ENCODE assay signal across 14 cellular contexts in the genomic region with DNA sequence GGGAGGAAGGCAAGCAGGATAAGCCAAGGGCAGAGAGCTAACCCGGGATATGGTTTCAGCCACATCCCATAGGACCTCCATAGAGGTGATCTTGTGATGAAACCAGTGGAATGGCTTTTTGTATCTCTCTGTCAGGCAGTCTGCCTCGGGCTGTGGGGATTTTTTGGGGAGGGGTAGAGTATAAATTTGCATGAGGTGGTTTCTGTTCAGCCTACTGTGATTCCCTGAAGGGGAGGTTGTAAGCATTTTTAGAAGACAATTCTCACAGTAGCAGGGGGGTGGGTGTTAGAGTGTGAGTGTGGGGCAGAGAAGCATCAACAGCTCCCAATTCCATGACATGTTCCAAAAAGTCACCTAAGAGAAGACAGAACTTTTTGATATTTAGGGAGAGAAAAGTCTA. TPM values are rescaled to one million over a fixed set of nuclear protein-coding genes. Genes with fewer than 3 reads are reported as not detected.
A peak's percentile ranks its signal among the peaks of the same experiment; 100 is the strongest.
DNase-seq lines count a peak whose midpoint lies in the region; ATAC-seq, FAIRE-seq and TF ChIP-seq lines count a peak whose summit lies in the region.
"Had no signal": no experiment of that assay in that cellular context is flagged by ENCODE, and none has a peak within 500 bp of the region (broad histone marks: within the 10 kb centered on the region; RNA-seq: fewer than 3 reads in every experiment).

No MANE protein-coding gene starts in this region.

- peaks cover 15% of the 10 kb centered on the region for H3K4me1 ChIP-seq in PC-3 (ENCODE audit: insufficient read depth, low read length)

- H3K27me3 ChIP-seq in PC-3 (ENCODE audit: low read length), result 0 out of 2 replicates have a peak, but pooled peaks cover 6% of the 10 kb centered on the region

- H3K4me3 ChIP-seq in PC-3 (ENCODE audit: low read length), result no peak overlapping the region

- no peaks in the 10 kb centered on the region for H3K27me3 Mint-ChIP-seq in stimulated activated memory B cell treated with anti-CD40 and anti-IgM and Interleukin-4, amounts not matched to agents 10 μg/mL and 1 μg/mL and 100 μg/mL, for 72 hours

- H3K27ac Mint-ChIP-seq in stimulated activated memory B cell treated with anti-CD40 and anti-IgM and Interleukin-4, amounts not matched to agents 10 μg/mL and 1 μg/mL and 100 μg/mL, for 72 hours, result peak overlapping the region; percentile 74
- H3K27ac Mint-ChIP-seq in stimulated activated effector memory CD8-positive, alpha-beta T cell treated with anti-CD3 and anti-CD28 coated beads, Interleukin-12 subunit alpha, Interleukin-12 subunit beta, amount 100 ng/mL, for 72 hours, result no peak overlapping the region
- H3K27ac Mint-ChIP-seq: activated naive CD8-positive, alpha-beta T cell treated with anti-CD3 and anti-CD28 coated beads for 36 hours; effector memory CD8-positive, alpha-beta T cell had no signal

- peak overlapping the region; percentile 38 for H3K4me3 Mint-ChIP-seq in stimulated activated memory B cell treated with anti-CD40 and anti-IgM and Interleukin-4, amounts not matched to agents 10 μg/mL and 1 μg/mL and 100 μg/mL, for 72 hours
- no peak overlapping the region for H3K4me3 Mint-ChIP-seq in stimulated activated effector memory CD8-positive, alpha-beta T cell treated with anti-CD3 and anti-CD28 coated beads, Interleukin-12 subunit alpha, Interleukin-12 subunit beta, amount 100 ng/mL, for 72 hours
- H3K4me3 Mint-ChIP-seq: activated naive CD8-positive, alpha-beta T cell treated with anti-CD3 and anti-CD28 coated beads for 36 hours; effector memory CD8-positive, alpha-beta T cell had no signal

- TF ChIP-seq CTCF in PC-3 (conservative IDR thresholded peaks at IDR 0.05; ENCODE audit: low read depth, low read length), result no peak

- peaks cover 10% of the 10 kb centered on the region for H3K36me3 Mint-ChIP-seq in stimulated activated memory B cell treated with anti-CD40 and anti-IgM and Interleukin-4, amounts not matched to agents 10 μg/mL and 1 μg/mL and 100 μg/mL, for 72 hours
- no peaks in the 10 kb centered on the region for H3K36me3 Mint-ChIP-seq in stimulated activated effector memory CD8-positive, alpha-beta T cell treated with anti-CD3 and anti-CD28 coated beads, Interleukin-12 subunit alpha, Interleukin-12 subunit beta, amount 100 ng/mL, for 72 hours
- H3K36me3 Mint-ChIP-seq: activated naive CD8-positive, alpha-beta T cell treated with anti-CD3 and anti-CD28 coated beads for 36 hours had no signal

- no peak overlapping the region for H3K27ac ChIP-seq in PC-3 (ENCODE audit: low read length)

- H3K9me3 ChIP-seq in PC-3 (ENCODE audit: low read length), result no peaks in the 10 kb centered on the region

- H3K9ac ChIP-seq in PC-3 (ENCODE audit: low read length), result no peak overlapping the region

- BruUV-seq in PC-3 (replicated peaks; lab: Mats Ljungman, UMichigan), result no TSS peak

- peaks cover 3% of the 10 kb centered on the region for H3F3A ChIP-seq in PC-3 (ENCODE audit: low read length, unreplicated experiment)

- H3K79me2 ChIP-seq in PC-3 (ENCODE audit: low read length), result no peaks in the 10 kb centered on the region

- FAIRE-seq in GM19239 (lab: Jason Lieb, UNC), result no peak

- H3K4me2 ChIP-seq in PC-3 (ENCODE audit: low read length), result no peak overlapping the region

- H3K4me1 Mint-ChIP-seq in stimulated activated memory B cell treated with anti-CD40 and anti-IgM and Interleukin-4, amounts not matched to agents 10 μg/mL and 1 μg/mL and 100 μg/mL, for 72 hours, result peaks cover 64% of the 10 kb centered on the region
- no peaks in the 10 kb centered on the region for H3K4me1 Mint-ChIP-seq in stimulated activated effector memory CD8-positive, alpha-beta T cell treated with anti-CD3 and anti-CD28 coated beads, Interleukin-12 subunit alpha, Interleukin-12 subunit beta, amount 100 ng/mL, for 72 hours
- H3K4me1 Mint-ChIP-seq: activated naive CD8-positive, alpha-beta T cell treated with anti-CD3 and anti-CD28 coated beads for 36 hours had no signal

- peak; percentile 83 for ATAC-seq in HG02642 (IDR thresholded peaks at IDR 0.05; ENCODE audit: poor library complexity, unreplicated experiment)
- ATAC-seq in HG03520 (IDR thresholded peaks at IDR 0.05; ENCODE audit: unreplicated experiment), result peak; percentile 84
- ATAC-seq in stimulated activated memory B cell treated with anti-CD40 and anti-IgM and Interleukin-4, amounts not matched to agents 10 μg/mL and 1 μg/mL and 100 μg/mL, for 72 hours, result peak; percentile 82
- no peak for ATAC-seq in stimulated activated effector memory CD8-positive, alpha-beta T cell treated with anti-CD3 and anti-CD28 coated beads, Interleukin-12 subunit alpha, Interleukin-12 subunit beta, amount 100 ng/mL, for 72 hours
- ATAC-seq in PC-3, result no peak
- ATAC-seq: effector memory CD8-positive, alpha-beta T cell had no signal

- intact Hi-C loops in PC-3 (cut with micrococcal nuclease), result no loop called here

- H2AFZ ChIP-seq in PC-3 (ENCODE audit: low read length), result no peak overlapping the region

- DNase-seq in GM19239 (ENCODE audit: insufficient read length, low spot score), result peak; percentile 13
- DNase-seq in NCI-H446 treated with DMSO at 0.1 percent for 48 hours (lab: John Stamatoyannopoulos, UW), result no peak
- no peak for DNase-seq in HK-2 (ENCODE audit: unreplicated experiment)
- DNase-seq in stimulated activated effector memory CD8-positive, alpha-beta T cell treated with anti-CD3 and anti-CD28 coated beads, Interleukin-12 subunit alpha, Interleukin-12 subunit beta, amount 100 ng/mL, for 72 hours (ENCODE audit: low spot score in 2 of 2), result no peak
- DNase-seq in PC-3, result no peak
- DNase-seq: activated CD4-positive, alpha-beta T cell treated with anti-CD3 and anti-CD28 coated beads, Interleukin-2, amount 50 U/mL, for 1 hour; activated naive CD8-positive, alpha-beta T cell treated with anti-CD3 and anti-CD28 coated beads for 36 hours; DMS79 treated with DMSO at 0.1 percent for 48 hours; effector memory CD8-positive, alpha-beta T cell; NCI-H1417; stimulated activated CD4-positive, alpha-beta T cell treated with anti-CD3 and anti-CD28 coated beads, Interleukin-12 subunit alpha, Interleukin-12 subunit beta, amount 100 ng/mL, for 4 hours had no signal

- H3K9me2 ChIP-seq in PC-3 (replicated peaks; ENCODE audit: low read length), result no peaks in the 10 kb centered on the region

- peaks cover 10% of the 10 kb centered on the region for H3K9me3 Mint-ChIP-seq in stimulated activated memory B cell treated with anti-CD40 and anti-IgM and Interleukin-4, amounts not matched to agents 10 μg/mL and 1 μg/mL and 100 μg/mL, for 72 hours
- H3K9me3 Mint-ChIP-seq in stimulated activated effector memory CD8-positive, alpha-beta T cell treated with anti-CD3 and anti-CD28 coated beads, Interleukin-12 subunit alpha, Interleukin-12 subunit beta, amount 100 ng/mL, for 72 hours, result no peaks in the 10 kb centered on the region
- H3K9me3 Mint-ChIP-seq: activated naive CD8-positive, alpha-beta T cell treated with anti-CD3 and anti-CD28 coated beads for 36 hours; effector memory CD8-positive, alpha-beta T cell had no signal

- CTCF ChIA-PET in PC-3 (lab: Charles Lee), result interaction anchor here (0.5 kb wide), 1 partner anchor 206 kb away, joined by 3 read pairs; no protein-coding TSS in a partner anchor

- no peaks in the 10 kb centered on the region for H3K36me3 ChIP-seq in PC-3 (ENCODE audit: low read depth, low read length)

- POLR2A ChIA-PET in PC-3 (lab: Charles Lee; ENCODE audit: unreplicated experiment), result no interaction called here

- no peaks in the 10 kb centered on the region for H4K20me1 ChIP-seq in PC-3 (ENCODE audit: low read length)

RNA-seq across cellular contexts. Expression of a gene that starts 11.8 kb away (rescaled TPM):
- not detected in 2 replicates for total RNA-seq in PC-3 (2014; rRNA removed)
- total RNA-seq: activated naive CD8-positive, alpha-beta T cell treated with anti-CD3 and anti-CD28 coated beads for 36 hours had no signal

RNA-seq across cellular contexts. Expression of a gene that starts 37.0 kb away (rescaled TPM):
- not detected in 2 replicates for total RNA-seq in PC-3 (2014; rRNA removed)
- total RNA-seq: activated naive CD8-positive, alpha-beta T cell treated with anti-CD3 and anti-CD28 coated beads for 36 hours had no signal

RNA-seq across cellular contexts. Expression of a gene that starts 52.9 kb away (rescaled TPM):
- 0.18 TPM in 1 of 2 replicates, not detected in the other for total RNA-seq in PC-3 (2014; rRNA removed)

Comparison
In these comparisons a context has a peak if more than half of its experiments do, and no peak if none do; other contexts are left out.
1. ATAC-seq: peak in HG02642 (single experiment), HG03520 (single experiment) and stimulated activated memory B cell treated with anti-CD40 and anti-IgM and Interleukin-4, amounts not matched to agents 10 μg/mL and 1 μg/mL and 100 μg/mL, for 72 hours (single experiment); none in stimulated activated effector memory CD8-positive, alpha-beta T cell treated with anti-CD3 and anti-CD28 coated beads, Interleukin-12 subunit alpha, Interleukin-12 subunit beta, amount 100 ng/mL, for 72 hours (single experiment) and PC-3 (single experiment).